Comparison of ENCODE assay signal across 14 cellular contexts in the genomic region with DNA sequence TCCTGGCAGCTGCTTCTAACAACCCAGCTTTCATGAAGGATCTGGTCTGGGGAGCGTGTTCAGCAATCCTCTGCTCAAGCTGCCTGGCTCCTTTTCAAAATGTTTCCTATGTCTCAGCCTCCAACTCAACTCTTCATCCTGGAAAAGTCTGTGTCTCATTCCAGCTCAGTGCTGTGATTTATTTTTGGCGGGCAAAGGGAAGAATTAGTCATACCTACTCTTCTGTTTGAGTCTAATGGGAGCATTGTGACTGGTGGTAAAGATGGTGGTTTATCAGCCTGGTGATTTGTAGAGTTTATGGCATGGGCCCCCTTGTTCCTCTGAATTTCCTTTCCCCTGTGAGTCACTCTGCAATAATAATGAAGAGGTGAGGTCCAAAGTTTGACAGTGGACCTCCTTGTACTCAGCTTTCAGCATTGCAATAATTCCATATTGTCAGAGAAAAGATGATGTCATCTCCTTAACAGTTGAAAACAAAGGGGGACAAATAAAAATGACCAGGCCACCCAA.
A peak's percentile ranks its signal among the peaks of the same experiment; 100 is the strongest.
DNase-seq lines count a peak whose midpoint lies in the region; ATAC-seq, FAIRE-seq and TF ChIP-seq lines count a peak whose summit lies in the region.
"Had no signal": no experiment of that assay in that cellular context is flagged by ENCODE, and none has a peak within 500 bp of the region (broad histone marks: within the 10 kb centered on the region; RNA-seq: fewer than 3 reads in every experiment).

No MANE protein-coding gene starts in this region.

- no peak for ATAC-seq in HG03457 (IDR thresholded peaks at IDR 0.05; ENCODE audit: unreplicated experiment)

- in situ Hi-C loops in astrocyte of the cerebellum (cut with HindIII; ENCODE audit: low sequenced_read_pairs), result no loop called here

- peak; percentile 79 for FAIRE-seq in H54 (lab: Jason Lieb, UNC)
- FAIRE-seq: GM18507 had no signal

- no peak for TF ChIP-seq CTCF in astrocyte of the cerebellum (IDR thresholded peaks at IDR 0.05; ENCODE audit: low read depth, low read length, missing control alignments)

- TF ChIP-seq POLR2A in H54 (IDR thresholded peaks at IDR 0.05; ENCODE audit: low read depth, low read length), result no peak

- DNase-seq in A172 (ENCODE audit: low spot score), result peak; percentile 91
- peak; percentile 13 for DNase-seq in H54 (ENCODE audit: insufficient read length, low spot score)
- peak; percentile 71 for DNase-seq in astrocyte of the cerebellum (ENCODE audit: low read depth)
- DNase-seq in islet precursor cell, result peak; percentile 75
- DNase-seq in activated effector memory CD4-positive, alpha-beta T cell treated with Interleukin-2 at 50 U/mL for 16 hours, result no peak
- no peak for DNase-seq in hypothalamus (lab: John Stamatoyannopoulos, UW)
- no peak for DNase-seq in activated CD8-positive, alpha-beta memory T cell treated with anti-CD3 and anti-CD28 coated beads for 24 hours
- DNase-seq: activated CD4-positive, alpha-beta T cell treated with anti-CD3 and anti-CD28 coated beads, Interleukin-2, amount 10 ng/mL, durations not matched to agents 24 days and 14 days; aorta; effector CD8-positive, alpha-beta T cell; stimulated activated CD8-positive, alpha-beta memory T cell treated with anti-CD3 and anti-CD28 coated beads, Interleukin-4, amount 100 ng/mL, for 48 hours had no signal

- no peak overlapping the region for H3K4me3 ChIP-seq in astrocyte of the cerebellum (ENCODE audit: low read depth, low read length)
- H3K4me3 ChIP-seq: HAP-1 had no signal

Comparison
In these comparisons a context has a peak if more than half of its experiments do, and no peak if none do; other contexts are left out.
1. DNase-seq: peak in A172 (single experiment), H54 (single experiment), astrocyte of the cerebellum (single experiment) and islet precursor cell (single experiment); none in activated effector memory CD4-positive, alpha-beta T cell treated with Interleukin-2 at 50 U/mL for 16 hours (single experiment), hypothalamus (0 of 51) and activated CD8-positive, alpha-beta memory T cell treated with anti-CD3 and anti-CD28 coated beads for 24 hours (single experiment).